ENCODE assay signal across 1 cellular context in the genomic region with DNA sequence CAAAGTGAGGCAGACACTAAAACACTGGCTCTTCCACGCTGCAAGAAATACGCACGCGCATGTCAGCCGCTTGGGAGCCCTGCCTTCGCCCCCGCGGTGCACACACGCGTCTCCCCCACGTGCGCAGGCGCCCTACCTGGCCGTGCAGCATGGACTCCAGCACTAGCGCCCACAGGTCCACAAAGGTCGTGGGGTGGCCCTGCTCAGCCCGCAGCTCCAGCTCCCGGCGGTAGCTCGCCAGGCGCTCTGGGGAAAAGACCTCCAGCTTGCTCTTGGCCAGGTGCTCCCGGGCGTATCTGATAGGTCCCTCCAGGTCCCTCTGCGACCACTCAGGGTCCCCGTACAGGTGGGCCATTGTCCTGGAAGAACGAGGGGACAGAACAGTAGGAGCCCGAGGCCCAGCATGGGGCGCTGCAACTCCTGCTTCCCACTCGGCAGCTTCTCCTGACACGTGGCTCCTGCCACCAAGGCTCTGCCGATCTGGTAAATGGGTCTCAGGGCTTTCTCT.
TF ChIP-seq lines count a peak whose summit lies in the region.

No MANE protein-coding gene starts in this region.

TF ChIP-seq in WTC11, 78 proteins besides CTCF, POLR2A, EP300 and RAD21:
- TF ChIP-seq NFATC4 (CRISPR knock-in tag; IDR thresholded peaks at IDR 0.05) (no peak), ZNF121 (CRISPR knock-in tag; IDR thresholded peaks at IDR 0.05) (peak; percentile 73; the same call in 1 of the 2 replicates)
